In the genomic region with DNA sequence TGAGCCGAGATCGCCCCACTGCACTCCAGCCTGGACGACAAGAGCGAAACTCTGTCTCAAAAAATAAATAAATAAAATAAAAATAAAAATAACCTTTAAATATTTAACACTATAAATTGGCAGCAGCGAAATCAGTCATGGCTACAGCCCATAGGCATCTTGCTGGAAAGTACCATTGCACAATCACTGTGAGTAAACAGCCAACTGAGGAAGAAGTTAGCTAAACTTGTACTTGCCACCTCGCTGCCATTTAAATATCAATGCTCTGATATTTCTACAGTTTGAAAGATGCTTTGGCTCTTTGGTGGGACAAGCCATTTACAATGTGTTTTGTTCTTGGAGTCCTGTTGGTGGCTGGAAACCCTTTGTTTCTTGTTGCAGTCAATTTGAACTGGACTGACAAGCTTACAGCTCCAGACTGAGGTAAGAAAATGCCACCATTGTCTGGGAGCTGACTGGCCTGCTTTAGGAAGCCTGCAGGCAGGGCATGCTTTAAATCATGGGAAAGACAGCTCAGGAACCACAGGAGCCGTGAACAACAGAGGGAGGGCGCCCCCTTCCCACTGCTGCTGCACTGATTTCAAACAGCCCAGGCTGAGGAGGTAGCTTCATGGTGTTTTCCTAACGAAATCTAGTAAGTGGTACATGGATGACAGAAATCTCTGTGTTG, we compare ENCODE assay signal across 11 cellular contexts.
DNase-seq lines count a peak whose midpoint lies in the region; ATAC-seq, FAIRE-seq and TF ChIP-seq lines count a peak whose summit lies in the region.
"Had no signal": no experiment of that assay in that cellular context is flagged by ENCODE, and none has a peak within 500 bp of the region (broad histone marks: within the 10 kb centered on the region; RNA-seq: fewer than 3 reads in every experiment).

No MANE protein-coding gene starts in this region.

- no peaks in the 10 kb centered on the region for H3K9me3 Mint-ChIP-seq in astrocyte (ENCODE audit: unreplicated experiment)
- H3K9me3 Mint-ChIP-seq: activated CD8-positive, alpha-beta T cell treated with anti-CD3 and anti-CD28 coated beads for 36 hours; CD8-positive, alpha-beta memory T cell had no signal

- H3K4me3 ChIP-seq in ACC112 (ENCODE audit: low read depth, low read length) (no peak overlapping the region), astrocyte (ENCODE audit: insufficient read depth, low read depth, low read length) (no peak overlapping the region), iPS DF 6.9 (ENCODE audit: low read length) (no peak overlapping the region)
- H3K4me3 ChIP-seq: body of pancreas had no signal

- no peak for TF ChIP-seq POLR2A in GM12892 (IDR thresholded peaks at IDR 0.05; ENCODE audit: low read depth, low read length)

- H2AFZ ChIP-seq in ACC112 (ENCODE audit: low read length, unreplicated experiment), result no peak overlapping the region
- H2AFZ ChIP-seq in astrocyte (ENCODE audit: low read depth, low read length), result no peak overlapping the region

- no peak for TF ChIP-seq CTCF in astrocyte (IDR thresholded peaks at IDR 0.05; ENCODE audit: insufficient read depth, low read depth, low read length)

- H3K27me3 ChIP-seq in ACC112 (ENCODE audit: insufficient read depth, low read length) (no peaks in the 10 kb centered on the region), astrocyte (ENCODE audit: insufficient read depth, low read length) (no peaks in the 10 kb centered on the region), iPS DF 6.9 (ENCODE audit: control insufficient read depth, insufficient read depth, low read length) (no peaks in the 10 kb centered on the region)
- H3K27me3 ChIP-seq: body of pancreas had no signal

- DNase-seq in HEK293T (ENCODE audit: extremely low spot score) (peak; percentile 10), astrocyte (ENCODE audit: low read depth) (no peak), iPS DF 6.9 (ENCODE audit: low read depth, low spot score) (peak; percentile 35), GM12892 (ENCODE audit: insufficient read length) (no peak), hippocampal formation (lab: John Stamatoyannopoulos, UW) (no peak), cortex of kidney (lab: John Stamatoyannopoulos, UW) (no peak)
- DNase-seq: activated CD8-positive, alpha-beta T cell treated with anti-CD3 and anti-CD28 coated beads for 36 hours; CD8-positive, alpha-beta memory T cell had no signal

- peaks cover 23% of the 10 kb centered on the region for H3K36me3 Mint-ChIP-seq in astrocyte (ENCODE audit: low read depth, unreplicated experiment)
- H3K36me3 Mint-ChIP-seq: CD8-positive, alpha-beta memory T cell had no signal

- H3K4me1 ChIP-seq in ACC112 (ENCODE audit: control insufficient read depth, insufficient read depth, low read length, unreplicated experiment) (peaks cover 5% of the 10 kb centered on the region), astrocyte (ENCODE audit: insufficient read depth, low read length) (no peaks in the 10 kb centered on the region), iPS DF 6.9 (ENCODE audit: control insufficient read depth, insufficient read depth, low read length) (no peaks in the 10 kb centered on the region)
- H3K4me1 ChIP-seq: body of pancreas had no signal

- H3K27me3 Mint-ChIP-seq in astrocyte (ENCODE audit: low read depth, unreplicated experiment), result no peaks in the 10 kb centered on the region

- POLR2A ChIA-PET in HEK293T (lab: Yijun Ruan, JAX), result no interaction called here

- H3K9ac ChIP-seq in astrocyte (ENCODE audit: low read length), result no peak overlapping the region

- no peaks in the 10 kb centered on the region for H3K9me3 ChIP-seq in astrocyte (ENCODE audit: insufficient read depth, low read depth, low read length)
- H3K9me3 ChIP-seq in iPS DF 6.9 (ENCODE audit: control insufficient read depth, insufficient read depth, low read length), result no peaks in the 10 kb centered on the region
- H3K9me3 ChIP-seq: body of pancreas had no signal

- no peak for ATAC-seq in HG03196 (IDR thresholded peaks at IDR 0.05; ENCODE audit: unreplicated experiment)
- ATAC-seq: activated CD8-positive, alpha-beta T cell treated with anti-CD3 and anti-CD28 coated beads for 36 hours; body of pancreas had no signal

- H3K27ac ChIP-seq in ACC112 (ENCODE audit: low read depth, low read length) (peak overlapping the region; percentile 36; the same call in 1 of the 2 replicates), astrocyte (ENCODE audit: low read depth, low read length) (no peak overlapping the region), iPS DF 6.9 (ENCODE audit: low read length) (no peak overlapping the region)
- H3K27ac ChIP-seq: body of pancreas had no signal

- H3K27ac Mint-ChIP-seq in astrocyte (ENCODE audit: unreplicated experiment), result no peak overlapping the region
- H3K27ac Mint-ChIP-seq: activated CD8-positive, alpha-beta T cell treated with anti-CD3 and anti-CD28 coated beads for 36 hours; CD8-positive, alpha-beta memory T cell had no signal

- CTCF ChIA-PET in HEK293T (lab: Yijun Ruan, JAX), result interaction anchor here (1.1 kb wide), 1 partner anchor 115 kb away, joined by 3 read pairs; no protein-coding TSS in a partner anchor

- FAIRE-seq in astrocyte (lab: Jason Lieb, UNC) (peak; percentile 34), GM12892 (lab: Jason Lieb, UNC) (no peak)

- WGBS in iPS DF 6.9 (ENCODE audit: insufficient coverage, insufficient read length), result no CpG with 5 or more reads among the region's 9 CpGs

- peak overlapping the region; percentile 50 for H3K4me3 Mint-ChIP-seq in astrocyte (ENCODE audit: unreplicated experiment)
- H3K4me3 Mint-ChIP-seq: activated CD8-positive, alpha-beta T cell treated with anti-CD3 and anti-CD28 coated beads for 36 hours; CD8-positive, alpha-beta memory T cell had no signal

- H3K4me2 ChIP-seq in astrocyte (ENCODE audit: low read length), result no peak overlapping the region

- H4K20me1 ChIP-seq in astrocyte (ENCODE audit: insufficient read depth, low read length), result no peaks in the 10 kb centered on the region

- H3K36me3 ChIP-seq in ACC112 (ENCODE audit: insufficient read depth, low read length), result peaks cover 7% of the 10 kb centered on the region; the same call in 1 of the 2 replicates
- peaks cover 12% of the 10 kb centered on the region for H3K36me3 ChIP-seq in astrocyte (ENCODE audit: insufficient read depth, low read length)
- no peaks in the 10 kb centered on the region for H3K36me3 ChIP-seq in iPS DF 6.9 (ENCODE audit: control insufficient read depth, insufficient read depth, low read length)

- H3K4me1 Mint-ChIP-seq in astrocyte (ENCODE audit: low read depth, unreplicated experiment), result peaks cover 7% of the 10 kb centered on the region
- H3K4me1 Mint-ChIP-seq: CD8-positive, alpha-beta memory T cell had no signal

- H3K79me2 ChIP-seq in ACC112 (ENCODE audit: control insufficient read depth, insufficient read depth, low read length, unreplicated experiment) (no peaks in the 10 kb centered on the region), astrocyte (ENCODE audit: insufficient read depth, low read length) (no peaks in the 10 kb centered on the region)

TF ChIP-seq in HEK293T, 16 proteins besides CTCF, POLR2A, EP300 and RAD21:
- TF ChIP-seq FOXA1 (IDR thresholded peaks at IDR 0.05), result no peak
- peak; percentile 79 for TF ChIP-seq PKNOX1 (IDR thresholded peaks at IDR 0.05)

Comparison
In these comparisons a context has a peak if more than half of its experiments do, and no peak if none do; other contexts are left out.
1. DNase-seq: peak in HEK293T (single experiment) and iPS DF 6.9 (single experiment); none in astrocyte (single experiment), GM12892 (single experiment), hippocampal formation (0 of 2) and cortex of kidney (single experiment).